Comparison of ENCODE assay signal across 19 cellular contexts in the genomic region with DNA sequence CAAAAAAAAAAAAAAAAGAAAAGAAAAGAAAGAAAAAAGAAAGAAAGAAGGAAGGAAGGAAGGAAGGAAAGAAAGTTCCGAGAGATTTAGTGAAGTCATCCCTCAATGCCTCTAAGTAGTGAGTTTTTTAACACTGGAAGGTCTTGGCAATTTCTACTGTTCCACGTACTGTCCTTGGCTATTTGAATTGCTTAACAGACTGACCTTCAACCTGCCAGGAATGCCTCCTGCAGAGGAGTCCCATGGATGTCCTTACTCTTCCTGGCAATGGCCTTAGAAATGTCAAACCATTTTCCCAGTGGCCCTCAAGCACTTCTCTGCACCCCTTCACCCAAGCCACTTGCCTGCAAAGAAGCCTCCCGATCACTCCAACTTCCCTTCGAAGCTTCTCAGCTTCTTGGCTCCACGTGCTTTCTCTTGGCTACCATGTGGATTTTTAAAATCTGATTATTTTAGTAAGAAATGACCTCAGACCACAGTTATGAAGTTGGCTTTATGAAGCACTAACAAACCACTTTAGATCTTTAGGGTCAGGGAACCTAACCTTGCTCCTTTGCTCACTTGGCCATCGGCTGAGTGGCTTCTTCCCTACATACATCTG. TPM values are rescaled to one million over a fixed set of nuclear protein-coding genes. Genes with fewer than 3 reads are reported as not detected.
DNase-seq lines count a peak whose midpoint lies in the region; ATAC-seq, FAIRE-seq and TF ChIP-seq lines count a peak whose summit lies in the region.
"Had no signal": no experiment of that assay in that cellular context is flagged by ENCODE, and none has a peak within 500 bp of the region (broad histone marks: within the 10 kb centered on the region; RNA-seq: fewer than 3 reads in every experiment).

No MANE protein-coding gene starts in this region.

- no peak overlapping the region for H3K4me3 Mint-ChIP-seq in HFFc6
- H3K4me3 Mint-ChIP-seq: CD14-positive monocyte; CD4-positive, alpha-beta memory T cell had no signal

- DNase-seq in activated CD8-positive, alpha-beta memory T cell treated with anti-CD3 and anti-CD28 coated beads for 24 hours, result peak; percentile 33
- no peak for DNase-seq in activated CD8-positive, alpha-beta memory T cell treated with anti-CD3 and anti-CD28 coated beads, Interleukin-2, amount 50 U/mL, for 4 hours
- peak; percentile 42 for DNase-seq in esophagus muscularis mucosa (ENCODE audit: extremely low spot score)
- no peak for DNase-seq in HepG2 (ENCODE audit: low spot score)
- DNase-seq in mesendoderm, result no peak
- no peak for DNase-seq in LoVo (ENCODE audit: low spot score)
- no peak for DNase-seq in HFFc6
- DNase-seq: AML-193; CD4-positive, alpha-beta memory T cell; DMS79 treated with DMSO at 0.1 percent for 48 hours; GF-D8; GOT3; H7 had no signal

- no peak for TF ChIP-seq RAD21 in HepG2 (CRISPR knock-in tag; IDR thresholded peaks at IDR 0.05)

- TF ChIP-seq POLR2A in esophagus muscularis mucosa (IDR thresholded peaks at IDR 0.05; ENCODE audit: low read depth) (no peak), HepG2 (IDR thresholded peaks at IDR 0.05; ENCODE audit: insufficient read depth in 1 of 2, low read depth in 2 of 2, low read length in 2 of 2) (no peak)

- H3K36me3 Mint-ChIP-seq in HFFc6 (ENCODE audit: low read depth), result no peaks in the 10 kb centered on the region
- H3K36me3 Mint-ChIP-seq: CD14-positive monocyte; CD4-positive, alpha-beta memory T cell had no signal

- intact Hi-C loops in esophagus muscularis mucosa (cut with DNase I) (no loop called here), HepG2 (cut with micrococcal nuclease; ENCODE audit: unreplicated experiment) (no loop called here)

- in situ Hi-C loops in HepG2 (cut with HindIII; ENCODE audit: extremely low pct_ligation_motif_present, low pct_unique_long_range_greater_than_20kb), result no loop called here

- H3K27ac ChIP-seq in BLaER1 (no peak overlapping the region), esophagus muscularis mucosa (replicated peaks in 1 of 4) (no peak overlapping the region), HepG2 (ENCODE audit: extremely low read length, insufficient read depth, low read length) (no peak overlapping the region), mesendoderm (ENCODE audit: low read depth, low read length) (no peak overlapping the region)
- H3K27ac ChIP-seq: 22Rv1, A549 had no signal

- H3K36me3 ChIP-seq in BLaER1 (no peaks in the 10 kb centered on the region), esophagus muscularis mucosa (no peaks in the 10 kb centered on the region), HepG2 (replicated peaks in 1 of 2; ENCODE audit: control insufficient read depth in 1 of 2, insufficient read depth in 2 of 2, low read length in 2 of 2) (no peaks in the 10 kb centered on the region), mesendoderm (ENCODE audit: control insufficient read depth, insufficient read depth, low read length) (no peaks in the 10 kb centered on the region)

- TF ChIP-seq EP300 in esophagus muscularis mucosa (IDR thresholded peaks at IDR 0.05), result no peak
- TF ChIP-seq EP300 in HepG2 (IDR thresholded peaks at IDR 0.05; ENCODE audit: low read depth in 2 of 2, low read length in 2 of 2), result no peak
- TF ChIP-seq EP300 in HepG2 (CRISPR knock-in tag; IDR thresholded peaks at IDR 0.05; ENCODE audit: borderline replicate concordance), result no peak

- no peak overlapping the region for H2AFZ ChIP-seq in HepG2 (ENCODE audit: low read length)

- H3K9me3 Mint-ChIP-seq in HFFc6, result no peaks in the 10 kb centered on the region
- H3K9me3 Mint-ChIP-seq: CD4-positive, alpha-beta memory T cell had no signal

- POLR2A ChIA-PET in HepG2 (lab: Yijun Ruan, JAX), result no interaction called here

- H3K9ac ChIP-seq in BLaER1 (no peak overlapping the region), HepG2 (ENCODE audit: insufficient read depth, low read depth, low read length) (no peak overlapping the region), mesendoderm (ENCODE audit: low read length) (no peak overlapping the region)

- no peak overlapping the region for H3K56ac ChIP-seq in mesendoderm (ENCODE audit: low read length)

- no peaks in the 10 kb centered on the region for H4K20me1 ChIP-seq in BLaER1
- no peaks in the 10 kb centered on the region for H4K20me1 ChIP-seq in HepG2 (ENCODE audit: insufficient read depth, low read length)

- H3K4me1 ChIP-seq in BLaER1 (peaks cover 15% of the 10 kb centered on the region), esophagus muscularis mucosa (peaks cover 4 to 16% (median 13%) of the 10 kb centered on the region in 4 donors), HepG2 (ENCODE audit: insufficient read depth, low read length) (no peaks in the 10 kb centered on the region), mesendoderm (ENCODE audit: control insufficient read depth, low read depth, low read length) (no peaks in the 10 kb centered on the region)

- H3K4ac ChIP-seq in mesendoderm (ENCODE audit: low read depth, low read length), result no peak overlapping the region

- H3K23ac ChIP-seq in mesendoderm (ENCODE audit: low read length), result no peak overlapping the region

- H3K18ac ChIP-seq in mesendoderm (ENCODE audit: low read length), result no peak overlapping the region

- TF ChIP-seq CTCF in esophagus muscularis mucosa (IDR thresholded peaks at IDR 0.05) (no peak), HepG2 (CRISPR knock-in tag; IDR thresholded peaks at IDR 0.05) (no peak), HFFc6 (IDR thresholded peaks at IDR 0.05) (no peak)

- no peaks in the 10 kb centered on the region for H3K4me1 Mint-ChIP-seq in HFFc6 (ENCODE audit: low read depth)

- no peak overlapping the region for H3K27ac Mint-ChIP-seq in HFFc6
- H3K27ac Mint-ChIP-seq: CD14-positive monocyte had no signal

- CTCF ChIA-PET in HepG2 (lab: Yijun Ruan, JAX; ENCODE audit: low intra/inter-chr PET ratio, low total read pairs), result no interaction called here

- H3K79me2 ChIP-seq in HepG2 (ENCODE audit: insufficient read depth, low read length) (no peaks in the 10 kb centered on the region), mesendoderm (ENCODE audit: control insufficient read depth, insufficient read depth, low read length) (no peaks in the 10 kb centered on the region)

- H4K5ac ChIP-seq in mesendoderm (ENCODE audit: low read length), result no peak overlapping the region

- 86% methylated on average over 6 of the region's 6 CpGs for WGBS in esophagus muscularis mucosa
- 42% methylated on average over 6 of the region's 6 CpGs for WGBS in HepG2 (ENCODE audit: low lambda C conversion rate)
- WGBS in mesendoderm (ENCODE audit: extremely low coverage, insufficient coverage, low lambda C conversion rate), result no CpG with 5 or more reads among the region's 6 CpGs

- H3K79me1 ChIP-seq in mesendoderm (ENCODE audit: low read length), result no peaks in the 10 kb centered on the region

- H3K27me3 Mint-ChIP-seq in HFFc6 (ENCODE audit: insufficient read depth), result peaks cover 11% of the 10 kb centered on the region

- H2AK5ac ChIP-seq in mesendoderm (ENCODE audit: low read length), result no peak overlapping the region

- H3K4me3 ChIP-seq in BLaER1, result no peak overlapping the region
- H3K4me3 ChIP-seq in esophagus muscularis mucosa, result no peak overlapping the region
- H3K4me3 ChIP-seq in HepG2 (replicated peaks in 1 of 3; ENCODE audit: insufficient read depth in 1 of 3, low read depth in 2 of 3, low read length in 3 of 3), result no peak overlapping the region
- H3K4me3 ChIP-seq in mesendoderm (ENCODE audit: low read length), result no peak overlapping the region
- H3K4me3 ChIP-seq: A549 had no signal

- no peaks in the 10 kb centered on the region for H3K27me3 ChIP-seq in BLaER1
- no peaks in the 10 kb centered on the region for H3K27me3 ChIP-seq in esophagus muscularis mucosa
- peaks cover 0 to 6% of the 10 kb centered on the region in 2 experiments; a peak in 1 of 5 replicates for H3K27me3 ChIP-seq in HepG2 (ENCODE audit: control insufficient read depth in 1 of 2, insufficient read depth in 2 of 2, low read length in 2 of 2)
- no peaks in the 10 kb centered on the region for H3K27me3 ChIP-seq in mesendoderm (ENCODE audit: insufficient read depth, low read length, poor library complexity)

- no peak overlapping the region for H2BK15ac ChIP-seq in mesendoderm (replicated peaks; ENCODE audit: low read depth)

- H2BK120ac ChIP-seq in mesendoderm (ENCODE audit: low read depth, low read length), result no peak overlapping the region

- FAIRE-seq in HepG2 (lab: Jason Lieb, UNC), result no peak
- FAIRE-seq: A549, HTR-8/SVneo had no signal

- no peak overlapping the region for H4K8ac ChIP-seq in mesendoderm (ENCODE audit: low read depth, low read length)

- BruUV-seq in HepG2 (replicated peaks; lab: Mats Ljungman, UMichigan), result no TSS peak

- H3K9me3 ChIP-seq in BLaER1 (peaks cover 6% of the 10 kb centered on the region; the same call in 1 of the 2 replicates), esophagus muscularis mucosa (no peaks in the 10 kb centered on the region), HepG2 (ENCODE audit: low read length) (no peaks in the 10 kb centered on the region)
- H3K9me3 ChIP-seq: A549 had no signal

- H3K4me2 ChIP-seq in BLaER1 (peak overlapping the region; percentile 18), HepG2 (ENCODE audit: low read depth, low read length) (no peak overlapping the region), mesendoderm (ENCODE audit: low read length) (no peak overlapping the region)
- H3K4me2 ChIP-seq: A549 had no signal

- ATAC-seq in HepG2, result no peak
- ATAC-seq: A549, HCT116 had no signal

- no peak overlapping the region for H2BK5ac ChIP-seq in mesendoderm (ENCODE audit: low read length)

RNA-seq across cellular contexts. Expression of gene ABCG1, which starts 43.7 kb away (rescaled TPM):
- total RNA-seq in esophagus muscularis mucosa (10 to 100 TPM; 16.1 to 25.9 (median 20.0) TPM), HepG2 (2016; rRNA removed; fragmentation: Illumina TruSeq; extraction: Trizol) (not detected in 2 replicates)
- total RNA-seq in HepG2 (2016; cell fraction: cytosol; rRNA removed; fragmentation: Illumina TruSeq; extraction: Trizol; ENCODE audit: low read depth), result not detected in 2 replicates
- total RNA-seq in HepG2 (2016; cell fraction: insoluble cytoplasmic fraction; rRNA removed; fragmentation: Illumina TruSeq; extraction: Trizol), result not detected in 2 replicates
- total RNA-seq in HepG2 (2016; cell fraction: membrane; rRNA removed; fragmentation: Illumina TruSeq; extraction: Trizol), result not detected in 2 replicates
- not detected in 2 replicates for total RNA-seq in HepG2 (2016; cell fraction: nucleus; rRNA removed; fragmentation: Illumina TruSeq; extraction: Trizol)
- 0.04 and 0.10 TPM in 2 replicates for polyA plus RNA-seq in HepG2 (2011; rRNA removed)
- polyA plus RNA-seq in HepG2 (2011; cell fraction: cytosol; rRNA removed), result 0.08 TPM in 2 replicates
- 0.06 and 0.12 TPM in 2 replicates for polyA plus RNA-seq in HepG2 (2011; cell fraction: nucleus; rRNA removed)
- 0.09 TPM in 1 of 2 replicates, not detected in the other for polyA plus RNA-seq in HepG2 (2012)
- not detected in 2 replicates for polyA plus RNA-seq in HepG2 (2016; cell fraction: cytosol; fragmentation: Illumina TruSeq; extraction: Trizol; ENCODE audit: low read depth)
- polyA plus RNA-seq in HepG2 (2016; cell fraction: insoluble cytoplasmic fraction; fragmentation: Illumina TruSeq; extraction: Trizol; ENCODE audit: low read depth), result not detected in 2 replicates
- not detected in 2 replicates for polyA plus RNA-seq in HepG2 (2016; cell fraction: membrane; fragmentation: Illumina TruSeq; extraction: Trizol; ENCODE audit: low read depth)
- polyA plus RNA-seq in HepG2 (2016; cell fraction: nucleus; fragmentation: Illumina TruSeq; extraction: Trizol; ENCODE audit: insufficient read depth, low read depth), result not detected in 2 replicates
- 0.10 and 7.4 TPM in 2 replicates for polyA minus RNA-seq in HepG2 (2011; rRNA and poly(A)+ RNA removed; ENCODE audit: low replicate concordance)
- 0.97 TPM in 1 of 2 replicates, not detected in the other for polyA minus RNA-seq in HepG2 (2011; cell fraction: cytosol; rRNA and poly(A)+ RNA removed)
- polyA minus RNA-seq in HepG2 (2011; cell fraction: nucleus; rRNA and poly(A)+ RNA removed), result not detected in 2 replicates
- 0.21 TPM for polyA plus RNA-seq in mesendoderm (2013, experiment 1 of 2)
- polyA plus RNA-seq in mesendoderm (2013, experiment 2 of 2), result 0.27 TPM
- not detected for total RNA-seq in HFFc6 (2021; fragmentation: NEBNext Ultra II Directional; extraction: Animal tissue kit (Norgen Biotek cat#: 25700))

Comparison
In these comparisons a context has a peak if more than half of its experiments do, and no peak if none do; other contexts are left out.
1. DNase-seq: peak in activated CD8-positive, alpha-beta memory T cell treated with anti-CD3 and anti-CD28 coated beads for 24 hours (single experiment) and esophagus muscularis mucosa (single experiment); none in activated CD8-positive, alpha-beta memory T cell treated with anti-CD3 and anti-CD28 coated beads, Interleukin-2, amount 50 U/mL, for 4 hours (single experiment), HepG2 (single experiment), mesendoderm (single experiment), LoVo (single experiment) and HFFc6 (single experiment).
2. RNA of gene ABCG1, which starts 43.7 kb away (total RNA-seq): 16.1 to 25.9 TPM in esophagus muscularis mucosa; not detected in HepG2 and not detected in HFFc6; every median in the first group is over 10 times any median in the second.